In the genomic region with DNA sequence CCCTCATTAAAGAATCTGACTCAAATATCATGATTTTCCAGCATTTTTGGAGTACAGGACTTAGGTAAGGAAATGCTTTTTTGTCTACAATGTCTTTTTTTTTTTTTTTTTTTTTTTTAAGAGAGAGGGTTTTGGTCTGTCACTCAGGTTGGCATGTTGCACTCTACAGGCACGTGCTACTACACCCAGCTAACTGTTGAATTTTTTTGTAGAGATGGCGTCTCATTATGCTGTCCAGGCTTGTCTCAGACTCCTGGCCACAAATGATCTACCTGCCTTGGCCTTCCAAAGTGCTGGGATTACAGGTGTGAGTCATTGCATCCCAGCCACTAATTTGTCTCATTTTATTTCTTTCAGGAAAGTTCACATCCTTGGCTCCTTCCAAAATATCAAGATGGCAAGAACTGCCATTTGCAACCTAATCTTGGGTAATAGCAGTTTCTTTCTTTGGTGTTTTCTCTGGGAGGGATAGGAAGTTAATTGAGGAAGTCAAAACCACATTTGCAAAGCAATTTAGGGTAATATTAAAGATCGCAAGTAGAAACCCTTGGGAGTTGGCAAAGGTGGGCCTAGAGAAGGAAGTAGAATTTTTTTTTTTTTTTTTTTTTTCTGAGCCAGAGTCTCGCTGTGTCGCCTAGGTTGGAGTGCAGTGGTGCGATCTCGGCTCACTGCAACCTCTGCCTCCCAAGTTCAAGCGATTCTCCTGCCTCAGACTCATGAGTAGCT, we compare ENCODE assay signal across 1 cellular context.
TF ChIP-seq lines count a peak whose summit lies in the region.

No MANE protein-coding gene starts in this region.

TF ChIP-seq in WTC11, 78 proteins besides CTCF, POLR2A, EP300 and RAD21 (continued from another document):
- TF ChIP-seq, protein P1, sequence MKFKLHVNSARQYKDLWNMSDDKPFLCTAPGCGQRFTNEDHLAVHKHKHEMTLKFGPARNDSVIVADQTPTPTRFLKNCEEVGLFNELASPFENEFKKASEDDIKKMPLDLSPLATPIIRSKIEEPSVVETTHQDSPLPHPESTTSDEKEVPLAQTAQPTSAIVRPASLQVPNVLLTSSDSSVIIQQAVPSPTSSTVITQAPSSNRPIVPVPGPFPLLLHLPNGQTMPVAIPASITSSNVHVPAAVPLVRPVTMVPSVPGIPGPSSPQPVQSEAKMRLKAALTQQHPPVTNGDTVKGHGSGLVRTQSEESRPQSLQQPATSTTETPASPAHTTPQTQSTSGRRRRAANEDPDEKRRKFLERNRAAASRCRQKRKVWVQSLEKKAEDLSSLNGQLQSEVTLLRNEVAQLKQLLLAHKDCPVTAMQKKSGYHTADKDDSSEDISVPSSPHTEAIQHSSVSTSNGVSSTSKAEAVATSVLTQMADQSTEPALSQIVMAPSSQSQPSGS (CRISPR knock-in tag; IDR thresholded peaks at IDR 0.05; ENCODE audit: borderline replicate concordance, low read depth) = no peak
- TF ChIP-seq ESRRA (CRISPR knock-in tag; IDR thresholded peaks at IDR 0.05; ENCODE audit: borderline replicate concordance) (no peak), CREM (CRISPR knock-in tag; IDR thresholded peaks at IDR 0.05) (no peak), ETV6 (CRISPR knock-in tag; IDR thresholded peaks at IDR 0.05) (no peak), NR3C1 (CRISPR knock-in tag; conservative IDR thresholded peaks at IDR 0.05; ENCODE audit: low read depth) (no peak), PRRX2 (CRISPR knock-in tag; IDR thresholded peaks at IDR 0.05) (no peak), JUN (CRISPR knock-in tag; IDR thresholded peaks at IDR 0.05) (no peak), OVOL2 (CRISPR knock-in tag; IDR thresholded peaks at IDR 0.05; ENCODE audit: borderline replicate concordance) (no peak)
- TF ChIP-seq, protein P2, sequence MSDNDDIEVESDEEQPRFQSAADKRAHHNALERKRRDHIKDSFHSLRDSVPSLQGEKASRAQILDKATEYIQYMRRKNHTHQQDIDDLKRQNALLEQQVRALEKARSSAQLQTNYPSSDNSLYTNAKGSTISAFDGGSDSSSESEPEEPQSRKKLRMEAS (CRISPR knock-in tag; IDR thresholded peaks at IDR 0.05) = no peak
- TF ChIP-seq, protein P3, sequence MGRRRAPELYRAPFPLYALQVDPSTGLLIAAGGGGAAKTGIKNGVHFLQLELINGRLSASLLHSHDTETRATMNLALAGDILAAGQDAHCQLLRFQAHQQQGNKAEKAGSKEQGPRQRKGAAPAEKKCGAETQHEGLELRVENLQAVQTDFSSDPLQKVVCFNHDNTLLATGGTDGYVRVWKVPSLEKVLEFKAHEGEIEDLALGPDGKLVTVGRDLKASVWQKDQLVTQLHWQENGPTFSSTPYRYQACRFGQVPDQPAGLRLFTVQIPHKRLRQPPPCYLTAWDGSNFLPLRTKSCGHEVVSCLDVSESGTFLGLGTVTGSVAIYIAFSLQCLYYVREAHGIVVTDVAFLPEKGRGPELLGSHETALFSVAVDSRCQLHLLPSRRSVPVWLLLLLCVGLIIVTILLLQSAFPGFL (CRISPR knock-in tag; IDR thresholded peaks at IDR 0.05; ENCODE audit: borderline replicate concordance) = no peak
- TF ChIP-seq, protein P4, sequence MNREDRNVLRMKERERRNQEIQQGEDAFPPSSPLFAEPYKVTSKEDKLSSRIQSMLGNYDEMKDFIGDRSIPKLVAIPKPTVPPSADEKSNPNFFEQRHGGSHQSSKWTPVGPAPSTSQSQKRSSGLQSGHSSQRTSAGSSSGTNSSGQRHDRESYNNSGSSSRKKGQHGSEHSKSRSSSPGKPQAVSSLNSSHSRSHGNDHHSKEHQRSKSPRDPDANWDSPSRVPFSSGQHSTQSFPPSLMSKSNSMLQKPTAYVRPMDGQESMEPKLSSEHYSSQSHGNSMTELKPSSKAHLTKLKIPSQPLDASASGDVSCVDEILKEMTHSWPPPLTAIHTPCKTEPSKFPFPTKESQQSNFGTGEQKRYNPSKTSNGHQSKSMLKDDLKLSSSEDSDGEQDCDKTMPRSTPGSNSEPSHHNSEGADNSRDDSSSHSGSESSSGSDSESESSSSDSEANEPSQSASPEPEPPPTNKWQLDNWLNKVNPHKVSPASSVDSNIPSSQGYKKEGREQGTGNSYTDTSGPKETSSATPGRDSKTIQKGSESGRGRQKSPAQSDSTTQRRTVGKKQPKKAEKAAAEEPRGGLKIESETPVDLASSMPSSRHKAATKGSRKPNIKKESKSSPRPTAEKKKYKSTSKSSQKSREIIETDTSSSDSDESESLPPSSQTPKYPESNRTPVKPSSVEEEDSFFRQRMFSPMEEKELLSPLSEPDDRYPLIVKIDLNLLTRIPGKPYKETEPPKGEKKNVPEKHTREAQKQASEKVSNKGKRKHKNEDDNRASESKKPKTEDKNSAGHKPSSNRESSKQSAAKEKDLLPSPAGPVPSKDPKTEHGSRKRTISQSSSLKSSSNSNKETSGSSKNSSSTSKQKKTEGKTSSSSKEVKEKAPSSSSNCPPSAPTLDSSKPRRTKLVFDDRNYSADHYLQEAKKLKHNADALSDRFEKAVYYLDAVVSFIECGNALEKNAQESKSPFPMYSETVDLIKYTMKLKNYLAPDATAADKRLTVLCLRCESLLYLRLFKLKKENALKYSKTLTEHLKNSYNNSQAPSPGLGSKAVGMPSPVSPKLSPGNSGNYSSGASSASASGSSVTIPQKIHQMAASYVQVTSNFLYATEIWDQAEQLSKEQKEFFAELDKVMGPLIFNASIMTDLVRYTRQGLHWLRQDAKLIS (CRISPR knock-in tag; IDR thresholded peaks at IDR 0.05; ENCODE audit: borderline replicate concordance) = no peak
- TF ChIP-seq, protein P5, sequence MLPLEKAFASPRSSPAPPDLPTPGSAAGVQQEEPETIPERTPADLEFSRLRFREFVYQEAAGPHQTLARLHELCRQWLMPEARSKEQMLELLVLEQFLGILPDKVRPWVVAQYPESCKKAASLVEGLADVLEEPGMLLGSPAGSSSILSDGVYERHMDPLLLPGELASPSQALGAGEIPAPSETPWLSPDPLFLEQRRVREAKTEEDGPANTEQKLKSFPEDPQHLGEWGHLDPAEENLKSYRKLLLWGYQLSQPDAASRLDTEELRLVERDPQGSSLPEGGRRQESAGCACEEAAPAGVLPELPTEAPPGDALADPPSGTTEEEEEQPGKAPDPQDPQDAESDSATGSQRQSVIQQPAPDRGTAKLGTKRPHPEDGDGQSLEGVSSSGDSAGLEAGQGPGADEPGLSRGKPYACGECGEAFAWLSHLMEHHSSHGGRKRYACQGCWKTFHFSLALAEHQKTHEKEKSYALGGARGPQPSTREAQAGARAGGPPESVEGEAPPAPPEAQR (CRISPR knock-in tag; IDR thresholded peaks at IDR 0.05) = no peak
TF ChIP-seq in WTC11: peak in this region for 0.
